Comparison of ENCODE assay signal across 35 cellular contexts in the genomic region with DNA sequence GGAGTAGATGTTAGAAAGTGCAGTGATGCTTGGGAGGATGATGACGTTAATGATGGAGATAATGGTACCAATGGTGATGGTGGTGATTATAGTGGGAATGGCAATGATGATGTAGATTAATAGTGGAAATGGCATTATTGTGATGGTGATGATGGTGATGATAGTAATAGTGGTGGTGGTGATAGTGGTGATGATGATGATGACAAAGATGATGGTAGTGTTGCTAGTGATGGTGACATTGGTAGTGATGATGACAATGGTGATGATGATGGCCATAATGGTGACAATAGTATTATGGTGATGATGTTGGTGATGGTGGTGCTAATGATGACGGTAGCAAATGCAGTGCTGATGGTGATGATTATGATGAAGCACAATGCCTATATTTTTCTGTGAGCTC. TPM values are rescaled to one million over a fixed set of nuclear protein-coding genes. Genes with fewer than 3 reads are reported as not detected.
"Had no signal": no experiment of that assay in that cellular context is flagged by ENCODE, and none has a peak within 500 bp of the region (broad histone marks: within the 10 kb centered on the region; RNA-seq: fewer than 3 reads in every experiment).

No MANE protein-coding gene starts in this region.

- H3K27ac ChIP-seq: colonic mucosa, epithelial cell of prostate, esophagus squamous epithelium, gastrocnemius medialis, heart right ventricle, left lung, lower lobe of right lung had no signal

- H3K9me3 ChIP-seq: colonic mucosa, esophagus squamous epithelium, gastrocnemius medialis, heart right ventricle, left lung, lower lobe of right lung, mucosa of descending colon had no signal

- H3K4me1 ChIP-seq: colonic mucosa, esophagus squamous epithelium, gastrocnemius medialis, heart right ventricle, left lung, lower lobe of right lung had no signal

- FAIRE-seq: endometrium, islet of Langerhans, keratinocyte had no signal

- H3K36me3 Mint-ChIP-seq: mesothelial cell of epicardium, naive B cell had no signal

- H3K9me3 Mint-ChIP-seq: dendritic cell treated with granulocyte-macrophage colony-stimulating factor and Interleukin-4, amounts not matched to agents 40 ng/mL and 50 ng/mL, for 4 days; effector memory CD8-positive, alpha-beta T cell had no signal

- H3K4me3 Mint-ChIP-seq: dendritic cell treated with granulocyte-macrophage colony-stimulating factor and Interleukin-4, amounts not matched to agents 40 ng/mL and 50 ng/mL, for 4 days; effector memory CD8-positive, alpha-beta T cell; endodermal cell; mesothelial cell of epicardium had no signal

- ATAC-seq: effector memory CD8-positive, alpha-beta T cell; esophagus mucosa; gastrocnemius medialis; heart right ventricle; left cardiac atrium; left lung; left ventricle myocardium superior; lower lobe of right lung; mucosa of descending colon had no signal

- H3K27me3 ChIP-seq: colonic mucosa, gastrocnemius medialis had no signal

- H3K27ac Mint-ChIP-seq: dendritic cell treated with granulocyte-macrophage colony-stimulating factor and Interleukin-4, amounts not matched to agents 40 ng/mL and 50 ng/mL, for 4 days; effector memory CD8-positive, alpha-beta T cell; endodermal cell; mesothelial cell of epicardium; naive B cell had no signal

- H3K36me3 ChIP-seq: colonic mucosa, esophagus squamous epithelium, gastrocnemius medialis, heart right ventricle, left lung, lower lobe of right lung had no signal

- H3K4me1 Mint-ChIP-seq: endodermal cell, mesothelial cell of epicardium had no signal

- H3K4me3 ChIP-seq: colonic mucosa, esophagus squamous epithelium, gastrocnemius medialis, heart right ventricle, left lung, lower lobe of right lung, mucosa of descending colon had no signal

- DNase-seq: colonic mucosa; cortex of kidney; effector CD8-positive, alpha-beta T cell; effector memory CD8-positive, alpha-beta T cell; endodermal cell; erythroblast; esophagus squamous epithelium; foreskin fibroblast; foreskin melanocyte; gastrocnemius medialis; glutamatergic neuron; head of caudate nucleus; heart right ventricle; hippocampal formation; left cardiac atrium; left lung; left ventricle myocardium superior; lower lobe of right lung; mesenchymal stem cell; mucosa of descending colon; naive B cell had no signal

RNA-seq across cellular contexts. Expression of gene CEACAM18, which starts 7.6 kb away (rescaled TPM):
- total RNA-seq: colonic mucosa, dermis microvascular lymphatic vessel endothelial cell, endodermal cell, esophagus mucosa, esophagus squamous epithelium, gastrocnemius medialis, glomerular endothelial cell, heart right ventricle, kidney epithelial cell, left cardiac atrium, left lung, left ventricle myocardium superior, lower leg skin, lower lobe of right lung, lung microvascular endothelial cell, mesenteric fat pad, mesothelial cell of epicardium, myocyte had no signal
- polyA plus RNA-seq: heart right ventricle, keratinocyte had no signal

RNA-seq across cellular contexts. Expression of gene SIGLEC12, which starts 15.6 kb away (rescaled TPM):
- total RNA-seq: dermis microvascular lymphatic vessel endothelial cell, endodermal cell, esophagus mucosa, gastrocnemius medialis, glomerular endothelial cell, kidney epithelial cell, left ventricle myocardium superior, lung microvascular endothelial cell, mesothelial cell of epicardium, myocyte had no signal
- polyA plus RNA-seq: keratinocyte had no signal

RNA-seq across cellular contexts. Expression of gene SIGLEC8, which starts 27.7 kb away (rescaled TPM):
- total RNA-seq: dermis microvascular lymphatic vessel endothelial cell, endodermal cell, esophagus mucosa, glomerular endothelial cell, kidney epithelial cell, lung microvascular endothelial cell, mesothelial cell of epicardium, myocyte had no signal
- polyA plus RNA-seq: heart right ventricle, keratinocyte had no signal

RNA-seq across cellular contexts. Expression of gene SIGLEC6, which starts 45.5 kb away (rescaled TPM):
- total RNA-seq: dermis microvascular lymphatic vessel endothelial cell, glomerular endothelial cell, kidney epithelial cell, lung microvascular endothelial cell, mesothelial cell of epicardium, myocyte had no signal
- polyA plus RNA-seq: heart right ventricle, keratinocyte had no signal
